20 cellular contexts compared by ENCODE assay signal in genomic region chr6:77930945-77931344, GRCh38.
"Had no signal": no experiment of that assay in that cellular context is flagged by ENCODE, and none has a peak within 500 bp of the region (broad histone marks: within the 10 kb centered on the region; RNA-seq: fewer than 3 reads in every experiment).

No MANE protein-coding gene starts in this region.

- ATAC-seq: heart left ventricle; mucosa of descending colon; naive thymus-derived CD8-positive, alpha-beta T cell; right cardiac atrium; sciatic nerve; stimulated activated effector memory CD8-positive, alpha-beta T cell treated with anti-CD3 and anti-CD28 coated beads, Interleukin-12 subunit alpha, Interleukin-12 subunit beta, amount 100 ng/mL, for 72 hours had no signal

- DNase-seq: heart left ventricle; hypothalamus; immature natural killer cell; kidney; left ventricle myocardium inferior; mesendoderm; mucosa of descending colon; naive thymus-derived CD8-positive, alpha-beta T cell; nucleus accumbens; posterior cingulate gyrus; retina; right cardiac atrium; stimulated activated CD4-positive, alpha-beta T cell treated with anti-CD3 and anti-CD28 coated beads, Interleukin-12 subunit alpha, Interleukin-12 subunit beta, amount 100 ng/mL, for 4 hours; stimulated activated CD4-positive, alpha-beta T cell treated with anti-CD3 and anti-CD28 coated beads, Interleukin-15, amount 100 ng/mL, for 24 hours; stimulated activated CD4-positive, alpha-beta T cell treated with anti-CD3 and anti-CD28 coated beads, Interleukin-2, amount 100 ng/mL, for 24 hours; stimulated activated CD4-positive, alpha-beta T cell treated with anti-CD3 and anti-CD28 coated beads, Interleukin-4, amount 100 ng/mL, for 24 hours; stimulated activated naive CD4-positive, alpha-beta T cell; uterus had no signal
